13 cellular contexts compared by ENCODE assay signal in genomic region chr12:79686171-79686570, GRCh38. TPM values are rescaled to one million over a fixed set of nuclear protein-coding genes. Genes with fewer than 3 reads are reported as not detected.
DNase-seq lines count a peak whose midpoint lies in the region; ATAC-seq and TF ChIP-seq lines count a peak whose summit lies in the region.
"Had no signal": no experiment of that assay in that cellular context is flagged by ENCODE, and none has a peak within 500 bp of the region (broad histone marks: within the 10 kb centered on the region; RNA-seq: fewer than 3 reads in every experiment).

No MANE protein-coding gene starts in this region.

- H3K9me3 Mint-ChIP-seq in mesothelial cell of epicardium, result no peaks in the 10 kb centered on the region
- H3K9me3 Mint-ChIP-seq: activated CD4-positive, alpha-beta memory T cell treated with anti-CD3 and anti-CD28 coated beads, Interleukin-2, amount 10 ng/mL, durations not matched to agents 7 days and 5 days; stimulated activated effector memory CD8-positive, alpha-beta T cell treated with anti-CD3 and anti-CD28 coated beads, Interleukin-12 subunit alpha, Interleukin-12 subunit beta, amount 100 ng/mL, for 72 hours had no signal

- TF ChIP-seq CTCF in coronary artery (IDR thresholded peaks at IDR 0.05) (no peak), mesothelial cell of epicardium (IDR thresholded peaks at IDR 0.05; ENCODE audit: unreplicated experiment) (no peak), uterus (IDR thresholded peaks at IDR 0.05) (no peak), mucosa of descending colon (IDR thresholded peaks at IDR 0.05) (no peak)

- no peak overlapping the region for H3K27ac Mint-ChIP-seq in mesothelial cell of epicardium
- H3K27ac Mint-ChIP-seq: activated CD4-positive, alpha-beta memory T cell treated with anti-CD3 and anti-CD28 coated beads, Interleukin-2, amount 10 ng/mL, durations not matched to agents 7 days and 5 days; stimulated activated effector memory CD8-positive, alpha-beta T cell treated with anti-CD3 and anti-CD28 coated beads, Interleukin-12 subunit alpha, Interleukin-12 subunit beta, amount 100 ng/mL, for 72 hours had no signal

- H3K27me3 Mint-ChIP-seq in mesothelial cell of epicardium (ENCODE audit: low read depth), result no peaks in the 10 kb centered on the region

- no peak for ATAC-seq in mucosa of descending colon
- ATAC-seq: stimulated activated effector memory CD8-positive, alpha-beta T cell treated with anti-CD3 and anti-CD28 coated beads, Interleukin-12 subunit alpha, Interleukin-12 subunit beta, amount 100 ng/mL, for 72 hours had no signal

- peaks cover 66% of the 10 kb centered on the region for H4K20me1 ChIP-seq in BLaER1

- H3K4me3 ChIP-seq in BLaER1 (no peak overlapping the region), MG63 (peak overlapping the region; percentile 96), coronary artery (peak overlapping the region; percentile 85), uterus (peak overlapping the region in 1 of 2 donors; percentile 87), mucosa of descending colon (no peak overlapping the region)

- H3K4me1 ChIP-seq in BLaER1 (peaks cover 29% of the 10 kb centered on the region), uterus (peaks cover 0 to 3% of the 10 kb centered on the region in 2 donors), mucosa of descending colon (ENCODE audit: low read depth) (peaks cover 7% of the 10 kb centered on the region)

- no peak overlapping the region for H3K27ac ChIP-seq in BLaER1
- H3K27ac ChIP-seq in coronary artery, result no peak overlapping the region
- H3K27ac ChIP-seq in uterus, result no peak overlapping the region
- H3K27ac ChIP-seq in caudate nucleus (ENCODE audit: low read depth, low read length), result no peak overlapping the region

- peak overlapping the region; percentile 86 for H3K4me3 Mint-ChIP-seq in mesothelial cell of epicardium
- H3K4me3 Mint-ChIP-seq: activated CD4-positive, alpha-beta memory T cell treated with anti-CD3 and anti-CD28 coated beads, Interleukin-2, amount 10 ng/mL, durations not matched to agents 7 days and 5 days; stimulated activated effector memory CD8-positive, alpha-beta T cell treated with anti-CD3 and anti-CD28 coated beads, Interleukin-12 subunit alpha, Interleukin-12 subunit beta, amount 100 ng/mL, for 72 hours had no signal

- intact Hi-C loops in uterus (cut with DNase I; ENCODE audit: low total_unique reads), result no loop called here
- intact Hi-C loops in mucosa of descending colon (cut with DNase I, micrococcal nuclease), result no loop called here

- no peak overlapping the region for H3K9ac ChIP-seq in BLaER1

- no peak for TF ChIP-seq POLR2A in uterus (IDR thresholded peaks at IDR 0.05)

- H3K9me3 ChIP-seq in BLaER1, result no peaks in the 10 kb centered on the region
- H3K9me3 ChIP-seq in MG63, result no peaks in the 10 kb centered on the region
- no peaks in the 10 kb centered on the region for H3K9me3 ChIP-seq in uterus
- no peaks in the 10 kb centered on the region for H3K9me3 ChIP-seq in mucosa of descending colon

- peaks cover 57% of the 10 kb centered on the region for H3K4me1 Mint-ChIP-seq in mesothelial cell of epicardium
- H3K4me1 Mint-ChIP-seq: stimulated activated effector memory CD8-positive, alpha-beta T cell treated with anti-CD3 and anti-CD28 coated beads, Interleukin-12 subunit alpha, Interleukin-12 subunit beta, amount 100 ng/mL, for 72 hours had no signal

- H3K27me3 ChIP-seq in BLaER1 (peaks cover 26% of the 10 kb centered on the region), MG63 (no peaks in the 10 kb centered on the region), uterus (no peaks in the 10 kb centered on the region)

- H3K4me2 ChIP-seq in BLaER1, result peak overlapping the region; percentile 88

- no peak for DNase-seq in MG63
- DNase-seq in coronary artery (ENCODE audit: low spot score), result no peak
- no peak for DNase-seq in mesothelial cell of epicardium (ENCODE audit: low spot score in 2 of 2, unreplicated experiment in 2 of 2)
- no peak for DNase-seq in uterus
- DNase-seq in mucosa of descending colon, result no peak
- DNase-seq in caudate nucleus (lab: John Stamatoyannopoulos, UW), result no peak
- DNase-seq in stimulated activated CD4-positive, alpha-beta T cell treated with anti-CD3 and anti-CD28 coated beads, Interleukin-12 subunit alpha, Interleukin-12 subunit beta, amount 100 ng/mL, for 4 hours, result no peak
- DNase-seq: activated CD4-positive, alpha-beta memory T cell treated with anti-CD3 and anti-CD28 coated beads, Interleukin-2, amount 10 ng/mL, durations not matched to agents 7 days and 5 days; activated naive CD4-positive, alpha-beta T cell; foreskin fibroblast; GDM1 had no signal

- H3K36me3 Mint-ChIP-seq in mesothelial cell of epicardium, result no peaks in the 10 kb centered on the region
- H3K36me3 Mint-ChIP-seq: stimulated activated effector memory CD8-positive, alpha-beta T cell treated with anti-CD3 and anti-CD28 coated beads, Interleukin-12 subunit alpha, Interleukin-12 subunit beta, amount 100 ng/mL, for 72 hours had no signal

- no peaks in the 10 kb centered on the region for H3K36me3 ChIP-seq in BLaER1
- H3K36me3 ChIP-seq in MG63, result peaks cover 20% of the 10 kb centered on the region
- H3K36me3 ChIP-seq in uterus, result no peaks in the 10 kb centered on the region
- no peaks in the 10 kb centered on the region for H3K36me3 ChIP-seq in mucosa of descending colon (ENCODE audit: low read depth)

RNA-seq across cellular contexts. Expression of gene PAWR, which starts 4.6 kb away (rescaled TPM):
- total RNA-seq in MG63 (2014; rRNA removed; shearing (Covaris generic); ENCODE audit: low replicate concordance), result 25.5 and 80.3 TPM in 2 replicates
- 205 to 229 TPM (median 211 TPM) in 3 replicates for total RNA-seq in mesothelial cell of epicardium
- 100 to 1,000 TPM in 1 of 4 donors, 10 to 100 TPM in 3; 54.1 to 144 (median 73.1) TPM for total RNA-seq in uterus
- 100 to 1,000 TPM in 2 of 3 donors, 10 to 100 TPM in 1; 93.0 to 170 (median 126) TPM for total RNA-seq in mucosa of descending colon

Comparison
In these comparisons a context has a peak if more than half of its experiments do, and no peak if none do; other contexts are left out.
1. H3K4me3 ChIP-seq: peak in MG63 (single experiment) and coronary artery (single experiment); none in BLaER1 (single experiment) and mucosa of descending colon (single experiment).